ENCODE assay signal across 17 cellular contexts in genomic region chr14:64193821-64194220, GRCh38.
DNase-seq lines count a peak whose midpoint lies in the region; ATAC-seq, FAIRE-seq and TF ChIP-seq lines count a peak whose summit lies in the region.
"Had no signal": no experiment of that assay in that cellular context is flagged by ENCODE, and none has a peak within 500 bp of the region (broad histone marks: within the 10 kb centered on the region; RNA-seq: fewer than 3 reads in every experiment).

No MANE protein-coding gene starts in this region.

- intact Hi-C loops in left ventricle myocardium superior (cut with micrococcal nuclease) (no loop called here), psoas muscle (cut with DNase I) (no loop called here)

- TF ChIP-seq CTCF in psoas muscle (IDR thresholded peaks at IDR 0.05): no peak

- peaks cover 55% of the 10 kb centered on the region for H3K36me3 Mint-ChIP-seq in activated T-cell treated with anti-CD3 and anti-CD28 coated beads, Interleukin-2, amount 50 U/mL, for 24 hours (ENCODE audit: low read depth)
- H3K36me3 Mint-ChIP-seq in T-helper 17 cell (ENCODE audit: low read depth): peaks cover 6% of the 10 kb centered on the region
- H3K36me3 Mint-ChIP-seq: CD14-positive monocyte had no signal

- H3K27ac Mint-ChIP-seq in activated T-cell treated with anti-CD3 and anti-CD28 coated beads, Interleukin-2, amount 50 U/mL, for 24 hours: peak overlapping the region; percentile 42
- H3K27ac Mint-ChIP-seq in T-helper 17 cell: peak overlapping the region; percentile 98
- H3K27ac Mint-ChIP-seq: activated naive CD4-positive, alpha-beta T cell treated with anti-CD3 and anti-CD28 coated beads for 36 hours; CD14-positive monocyte had no signal

- no peak for DNase-seq in activated T-cell treated with anti-CD3 and anti-CD28 coated beads, Interleukin-2, amount 50 U/mL, for 24 hours
- DNase-seq in activated T-cell treated with anti-CD3 and anti-CD28 coated beads, Interleukin-2, amount 50 U/mL, for 48 hours: no peak
- DNase-seq in T-helper 17 cell (no peak), left ventricle myocardium superior (no peak), psoas muscle (no peak), GM19239 (ENCODE audit: insufficient read length, low spot score) (no peak), HK-2 (ENCODE audit: unreplicated experiment) (no peak)
- DNase-seq: activated CD4-positive, CD25-positive, alpha-beta regulatory T cell; activated naive CD4-positive, alpha-beta T cell treated with anti-CD3 and anti-CD28 coated beads for 36 hours; DMS79 treated with DMSO at 0.1 percent for 48 hours; hypothalamus; MV-4-11; NCI-H2107; NCI-H748 treated with DMSO at 0.1 percent for 48 hours; stimulated activated naive CD4-positive, alpha-beta T cell treated with Interleukin-2 at 50 U/mL for 16 hours had no signal

- H3K36me3 ChIP-seq in psoas muscle (ENCODE audit: insufficient read depth in 1 of 2, low read depth in 1 of 2): peaks cover 0 to 38% of the 10 kb centered on the region in 2 donors

- H3K9me3 Mint-ChIP-seq in activated T-cell treated with anti-CD3 and anti-CD28 coated beads, Interleukin-2, amount 50 U/mL, for 24 hours: no peaks in the 10 kb centered on the region
- H3K9me3 Mint-ChIP-seq: activated naive CD4-positive, alpha-beta T cell treated with anti-CD3 and anti-CD28 coated beads for 36 hours had no signal

- H3K4me3 ChIP-seq in psoas muscle: no peak overlapping the region

- H3K9me3 ChIP-seq in T-helper 17 cell (ENCODE audit: control insufficient read depth, low read length, poor library complexity, severe bottlenecking) (no peaks in the 10 kb centered on the region), psoas muscle (no peaks in the 10 kb centered on the region)

- H3K27ac ChIP-seq in psoas muscle: peak overlapping the region; percentile 19

- H3K4me1 Mint-ChIP-seq in activated T-cell treated with anti-CD3 and anti-CD28 coated beads, Interleukin-2, amount 50 U/mL, for 24 hours (ENCODE audit: low read depth): peaks cover 37% of the 10 kb centered on the region
- peaks cover 40% of the 10 kb centered on the region for H3K4me1 Mint-ChIP-seq in T-helper 17 cell

- no peak for ATAC-seq in T-helper 17 cell
- peak; percentile 70 for ATAC-seq in left ventricle myocardium superior
- ATAC-seq in psoas muscle: no peak
- ATAC-seq in esophagus mucosa: no peak

- no peak overlapping the region for H3K4me3 Mint-ChIP-seq in activated T-cell treated with anti-CD3 and anti-CD28 coated beads, Interleukin-2, amount 50 U/mL, for 24 hours
- H3K4me3 Mint-ChIP-seq in T-helper 17 cell: no peak overlapping the region
- H3K4me3 Mint-ChIP-seq: activated naive CD4-positive, alpha-beta T cell treated with anti-CD3 and anti-CD28 coated beads for 36 hours; CD14-positive monocyte had no signal

- peaks cover 28% of the 10 kb centered on the region for H3K4me1 ChIP-seq in psoas muscle

- no peaks in the 10 kb centered on the region for H3K27me3 ChIP-seq in psoas muscle (ENCODE audit: insufficient read depth in 3 of 3, low read length in 2 of 3)

- 65 to 82% (median 77%) methylated on average over 2 of the region's 2 CpGs for WGBS in psoas muscle, 3 donors

- FAIRE-seq in GM19239 (lab: Jason Lieb, UNC): no peak

- H3K27me3 Mint-ChIP-seq in activated T-cell treated with anti-CD3 and anti-CD28 coated beads, Interleukin-2, amount 50 U/mL, for 24 hours: no peaks in the 10 kb centered on the region
- no peaks in the 10 kb centered on the region for H3K27me3 Mint-ChIP-seq in T-helper 17 cell
